Comparison of ENCODE assay signal across 8 cellular contexts in genomic region chr1:23367791-23368561, GRCh38. TPM values are rescaled to one million over a fixed set of nuclear protein-coding genes. Genes with fewer than 3 reads are reported as not detected.
DNase-seq lines count a peak whose midpoint lies in the region; FAIRE-seq and TF ChIP-seq lines count a peak whose summit lies in the region.

No MANE protein-coding gene starts in this region.

- H3K18ac ChIP-seq in neuronal stem cell (ENCODE audit: low read length): peak overlapping the region; percentile 99

- intact Hi-C loops in activated naive CD4-positive, alpha-beta T cell treated with anti-CD3 and anti-CD28 coated beads for 36 hours (cut with micrococcal nuclease): loop anchor here (1.0 to 10.0 kb wide), 7 partner anchors 24 to 499 kb away; partner anchors contain the start of genes ASAP3, ELOA, FUCA1 and HNRNPR

- peak overlapping the region; percentile 75 for H3K27ac ChIP-seq in SJSA1
- peak overlapping the region; percentile 99 for H3K27ac ChIP-seq in neuronal stem cell (replicated peaks; ENCODE audit: low read length)
- peak overlapping the region; percentile 100 for H3K27ac ChIP-seq in subcutaneous abdominal adipose tissue (ENCODE audit: low read depth, low read length)

- CTCF ChIA-PET in activated naive CD4-positive, alpha-beta T cell treated with anti-CD3 and anti-CD28 coated beads for 36 hours (lab: Charles Lee): interaction anchor here (0.8 to 1.2 kb wide), 4 partner anchors 24 to 1404 kb away, joined by 3 to 5 read pairs (median 4); partner anchors contain the start of gene HNRNPR

- no peaks in the 10 kb centered on the region for H3K27me3 Mint-ChIP-seq in activated naive CD4-positive, alpha-beta T cell treated with anti-CD3 and anti-CD28 coated beads for 36 hours (ENCODE audit: low read depth)

- TF ChIP-seq CTCF in HFF-Myc (IDR thresholded peaks at IDR 0.05; ENCODE audit: low read depth, low read length, missing control alignments): no peak

- H2BK12ac ChIP-seq in neuronal stem cell (ENCODE audit: low read length): no peak overlapping the region

- no peak overlapping the region for H2BK15ac ChIP-seq in neuronal stem cell (ENCODE audit: low read length)

- peak overlapping the region; percentile 98 for H3K27ac Mint-ChIP-seq in activated naive CD4-positive, alpha-beta T cell treated with anti-CD3 and anti-CD28 coated beads for 36 hours

- H3K79me1 ChIP-seq in neuronal stem cell (ENCODE audit: low read depth, low read length): no peaks in the 10 kb centered on the region

- peak overlapping the region; percentile 87 for H3K9ac ChIP-seq in neuronal stem cell (ENCODE audit: low read depth, low read length, poor library complexity)
- peak overlapping the region; percentile 96 to 99 (median 98) for H3K9ac ChIP-seq in subcutaneous abdominal adipose tissue (ENCODE audit: low read length in 5 of 5)

- H3K27me3 ChIP-seq in SJSA1 (replicated peaks): no peaks in the 10 kb centered on the region
- no peaks in the 10 kb centered on the region for H3K27me3 ChIP-seq in neuronal stem cell (ENCODE audit: control insufficient read depth in 3 of 3, insufficient read depth in 3 of 3, low read depth in 1 of 3, low read length in 3 of 3)
- H3K27me3 ChIP-seq in subcutaneous abdominal adipose tissue (ENCODE audit: control insufficient read depth in 5 of 5, insufficient read depth in 4 of 5, low read length in 5 of 5): peaks cover 0 to 4% (median 0%) of the 10 kb centered on the region in 5 donors

- no peak overlapping the region for H4K8ac ChIP-seq in neuronal stem cell (ENCODE audit: low read depth, low read length)

- WGBS in neuronal stem cell (ENCODE audit: extremely low coverage in 2 of 2, insufficient read length in 2 of 2, insufficient replicate concordance in 1 of 2), 2 donors: no CpG with 5 or more reads among the region's 41 CpGs

- peak; percentile 19 for FAIRE-seq in frontal cortex (lab: Jason Lieb, UNC)

- H3K4me1 ChIP-seq in SJSA1 (replicated peaks) (peaks cover 20% of the 10 kb centered on the region), neuronal stem cell (ENCODE audit: control insufficient read depth in 2 of 2, insufficient read depth in 1 of 2, low read depth in 1 of 2, low read length in 2 of 2) (peaks cover 27 to 29% of the 10 kb centered on the region in 2 donors), subcutaneous abdominal adipose tissue (ENCODE audit: control insufficient read depth in 5 of 5, insufficient read depth in 5 of 5, low read length in 5 of 5) (peaks cover 21 to 62% (median 56%) of the 10 kb centered on the region in 5 donors)

- H3K36me3 ChIP-seq in SJSA1: peaks cover 45% of the 10 kb centered on the region
- peaks cover under 1 to 54% of the 10 kb centered on the region in 2 donors for H3K36me3 ChIP-seq in neuronal stem cell (replicated peaks in 1 of 2; ENCODE audit: control insufficient read depth in 2 of 2, insufficient read depth in 2 of 2, low read length in 2 of 2)
- H3K36me3 ChIP-seq in subcutaneous abdominal adipose tissue (ENCODE audit: control insufficient read depth in 5 of 5, insufficient read depth in 5 of 5, low read length in 5 of 5): peaks cover 19 to 38% (median 31%) of the 10 kb centered on the region in 5 donors

- peak overlapping the region; percentile 89 for H3K4me2 ChIP-seq in neuronal stem cell (ENCODE audit: insufficient read depth, low read length, poor library complexity, severe bottlenecking)

- peak overlapping the region; percentile 85 for H2BK5ac ChIP-seq in neuronal stem cell (ENCODE audit: low read length)

- H3K23ac ChIP-seq in neuronal stem cell (ENCODE audit: low read depth, low read length, poor library complexity): peak overlapping the region; percentile 76

- DNase-seq in GM04503 (ENCODE audit: low read depth) (peak; percentile 93), HFF-Myc (ENCODE audit: extremely low read depth, low read depth) (peak; percentile 96), MV-4-11 (lab: John Stamatoyannopoulos, UW) (peak; percentile 99), SJSA1 (ENCODE audit: low read depth in 1 of 2, low spot score in 2 of 2) (peak; percentile 97 to 99), frontal cortex (ENCODE audit: low spot score in 2 of 2) (peak; percentile 91 to 97), neuronal stem cell (ENCODE audit: low spot score) (peak; percentile 98)
- DNase-seq in activated naive CD4-positive, alpha-beta T cell treated with anti-CD3 and anti-CD28 coated beads for 36 hours: peak; percentile 99

- no peak overlapping the region for H3K14ac ChIP-seq in neuronal stem cell (ENCODE audit: low read length)

- peaks cover 22% of the 10 kb centered on the region for H3K4me1 Mint-ChIP-seq in activated naive CD4-positive, alpha-beta T cell treated with anti-CD3 and anti-CD28 coated beads for 36 hours (ENCODE audit: low read depth)

- peak overlapping the region; percentile 97 for H3K4me3 Mint-ChIP-seq in activated naive CD4-positive, alpha-beta T cell treated with anti-CD3 and anti-CD28 coated beads for 36 hours

- peaks cover 10% of the 10 kb centered on the region for H3K9me3 Mint-ChIP-seq in activated naive CD4-positive, alpha-beta T cell treated with anti-CD3 and anti-CD28 coated beads for 36 hours

- H4K91ac ChIP-seq in neuronal stem cell (ENCODE audit: low read depth, low read length, poor library complexity): no peak overlapping the region

- H3K4ac ChIP-seq in neuronal stem cell (ENCODE audit: low read length): no peak overlapping the region

- H2AFZ ChIP-seq in neuronal stem cell (ENCODE audit: low read length): peak overlapping the region; percentile 90

- H3K4me3 ChIP-seq in HFF-Myc (replicated peaks; ENCODE audit: low read depth, low read length) (peak overlapping the region; percentile 87), SJSA1 (peak overlapping the region; percentile 63), neuronal stem cell (ENCODE audit: low read length in 2 of 2) (peak overlapping the region; percentile 85 to 86), subcutaneous abdominal adipose tissue (ENCODE audit: low read depth in 1 of 5, low read length in 5 of 5) (peak overlapping the region; percentile 73 to 99 (median 96))

- peak overlapping the region; percentile 12 for H2BK120ac ChIP-seq in neuronal stem cell (ENCODE audit: low read depth, low read length)

- H3K36me3 Mint-ChIP-seq in activated naive CD4-positive, alpha-beta T cell treated with anti-CD3 and anti-CD28 coated beads for 36 hours (ENCODE audit: low read depth): peaks cover 28% of the 10 kb centered on the region

- H2AK5ac ChIP-seq in neuronal stem cell (ENCODE audit: low read depth, low read length): no peak overlapping the region

- peaks cover 8% of the 10 kb centered on the region for H3K9me3 ChIP-seq in SJSA1 (replicated peaks)
- peaks cover 5 to 39% of the 10 kb centered on the region in 2 donors for H3K9me3 ChIP-seq in neuronal stem cell (replicated peaks in 1 of 2; ENCODE audit: control insufficient read depth in 2 of 2, insufficient read depth in 1 of 2, low read depth in 1 of 2, low read length in 2 of 2)
- H3K9me3 ChIP-seq in subcutaneous abdominal adipose tissue (ENCODE audit: control insufficient read depth in 5 of 5, low read length in 5 of 5): peaks cover under 1 to 17% (median 12%) of the 10 kb centered on the region in 5 donors

RNA-seq across cellular contexts. Expression of gene ZNF436, which starts 1.7 kb away (rescaled TPM):
- 13.7 and 20.2 TPM in 2 replicates for total RNA-seq in SJSA1 (2014; rRNA removed; shearing (Covaris generic))
- 1 to 10 TPM; 3.3 to 3.5 TPM for total RNA-seq in activated naive CD4-positive, alpha-beta T cell treated with anti-CD3 and anti-CD28 coated beads for 36 hours
- total RNA-seq in frontal cortex: 111 TPM
- 5.8 TPM for polyA plus RNA-seq in neuronal stem cell (2013, experiment 1 of 2)
- polyA plus RNA-seq in neuronal stem cell (2013, experiment 2 of 2): 5.8 TPM

RNA-seq across cellular contexts. Expression of gene HNRNPR, which starts 23.9 kb away (rescaled TPM):
- 236 and 266 TPM in 2 replicates for total RNA-seq in SJSA1 (2014; rRNA removed; shearing (Covaris generic))
- total RNA-seq in activated naive CD4-positive, alpha-beta T cell treated with anti-CD3 and anti-CD28 coated beads for 36 hours: 100 to 1,000 TPM; 203 to 208 TPM
- 159 TPM for total RNA-seq in frontal cortex
- polyA plus RNA-seq in neuronal stem cell (2013, experiment 1 of 2): 240 TPM
- 241 TPM for polyA plus RNA-seq in neuronal stem cell (2013, experiment 2 of 2)

RNA-seq across cellular contexts. Expression of gene TCEA3, which starts 56.6 kb away (rescaled TPM):
- 1.3 and 1.7 TPM in 2 replicates for total RNA-seq in SJSA1 (2014; rRNA removed; shearing (Covaris generic))
- total RNA-seq in activated naive CD4-positive, alpha-beta T cell treated with anti-CD3 and anti-CD28 coated beads for 36 hours: 10 to 100 TPM; 13.7 to 15.3 TPM
- total RNA-seq in frontal cortex: 2.0 TPM
- polyA plus RNA-seq in neuronal stem cell (2013, experiment 1 of 2): 2.2 TPM
- polyA plus RNA-seq in neuronal stem cell (2013, experiment 2 of 2): 2.3 TPM

Comparison
In these comparisons a context has a peak if more than half of its experiments do, and no peak if none do; other contexts are left out.
1. Peak in every context shown above with its lines: DNase-seq, H3K4me3 ChIP-seq and H3K27ac ChIP-seq.